Comparison of ENCODE assay signal across 8 cellular contexts in genomic region chr2:101697124-101697793, GRCh38.
DNase-seq lines count a peak whose midpoint lies in the region; ATAC-seq lines count a peak whose summit lies in the region.

TSS of gene MAP4K4 (plus strand) at chr2:101697707. CDS start at chr2:101698081, 374 bp downstream.

- peak; percentile 46 for ATAC-seq in HG02852 (IDR thresholded peaks at IDR 0.05; ENCODE audit: unreplicated experiment)
- no peak for ATAC-seq in GM18861 (IDR thresholded peaks at IDR 0.05; ENCODE audit: unreplicated experiment)

- DNase-seq in GF-D8 (lab: John Stamatoyannopoulos, UW), result peak; percentile 45
- peak; percentile 78 for DNase-seq in NCI-H226
- peak; percentile 70 for DNase-seq in activated CD4-positive, alpha-beta T cell treated with anti-CD3 and anti-CD28 coated beads for 1 hour
- DNase-seq in cerebellar cortex (ENCODE audit: low spot score), result peak; percentile 80
- peak; percentile 84 for DNase-seq in iris pigment epithelial cell (ENCODE audit: low read depth)
- peak; percentile 46 for DNase-seq in smooth muscle cell of the brain vasculature (ENCODE audit: low read depth, low spot score)
